In genomic region chr18:35326695-35327387, GRCh38 we compare ENCODE assay signal across 1 cellular context.
TF ChIP-seq lines count a peak whose summit lies in the region.

No MANE protein-coding gene starts in this region.

TF ChIP-seq in H1, 55 proteins besides CTCF, POLR2A, EP300 and RAD21:
- TF ChIP-seq TAF1 (IDR thresholded peaks at IDR 0.05; ENCODE audit: low read depth, low read length) (no peak), KDM5A (IDR thresholded peaks at IDR 0.05; ENCODE audit: low read length) (no peak), BRCA1 (IDR thresholded peaks at IDR 0.05; ENCODE audit: low read depth, low read length) (no peak), KDM1A (IDR thresholded peaks at IDR 0.05; ENCODE audit: borderline replicate concordance, low read length) (no peak), TAF7 (optimal IDR thresholded peaks at IDR 0.05; ENCODE audit: borderline replicate concordance, low read depth, low read length) (no peak), SP1 (IDR thresholded peaks at IDR 0.05; ENCODE audit: low read depth, low read length) (no peak), BACH1 (IDR thresholded peaks at IDR 0.05; ENCODE audit: low read length) (no peak)
